In genomic region chrX:49569152-49569551, GRCh38 we compare ENCODE assay signal across 6 cellular contexts. TPM values are rescaled to one million over a fixed set of nuclear protein-coding genes. Genes with fewer than 3 reads are reported as not detected.
"Had no signal": no experiment of that assay in that cellular context is flagged by ENCODE, and none has a peak within 500 bp of the region (broad histone marks: within the 10 kb centered on the region; RNA-seq: fewer than 3 reads in every experiment).

No MANE protein-coding gene starts in this region.

RNA-seq across cellular contexts. Expression of gene GAGE12G, which starts 1.0 kb away (rescaled TPM):
- total RNA-seq: M059J, PC-3, Peyer's patch, Right ventricle myocardium inferior, SJCRH30 had no signal

RNA-seq across cellular contexts. Expression of gene GAGE12F, which starts 8.5 kb away (rescaled TPM):
- total RNA-seq: M059J, PC-3, Peyer's patch, Right ventricle myocardium inferior, SJCRH30 had no signal

RNA-seq across cellular contexts. Expression of gene GAGE12H, which starts 10.6 kb away (rescaled TPM):
- total RNA-seq: K562, M059J, PC-3, Peyer's patch, Right ventricle myocardium inferior, SJCRH30 had no signal

RNA-seq across cellular contexts. Expression of gene GAGE12E, which starts 18.1 kb away (rescaled TPM):
- total RNA-seq: M059J, PC-3, Peyer's patch, Right ventricle myocardium inferior, SJCRH30 had no signal

RNA-seq across cellular contexts. Expression of gene GAGE2A, which starts 20.1 kb away (rescaled TPM):
- total RNA-seq: M059J, PC-3, Peyer's patch, Right ventricle myocardium inferior, SJCRH30 had no signal
